Comparison of ENCODE assay signal across 21 cellular contexts in genomic region chr12:42446761-42447160, GRCh38.
A peak's percentile ranks its signal among the peaks of the same experiment; 100 is the strongest.
DNase-seq lines count a peak whose midpoint lies in the region; ATAC-seq and TF ChIP-seq lines count a peak whose summit lies in the region.
"Had no signal": no experiment of that assay in that cellular context is flagged by ENCODE, and none has a peak within 500 bp of the region (broad histone marks: within the 10 kb centered on the region; RNA-seq: fewer than 3 reads in every experiment).

No MANE protein-coding gene starts in this region.

- H3K9me3 Mint-ChIP-seq in WTC11 (peaks cover 12% of the 10 kb centered on the region), osteocyte (ENCODE audit: unreplicated experiment) (peaks cover 14% of the 10 kb centered on the region)
- peaks cover 8% of the 10 kb centered on the region for H3K9me3 Mint-ChIP-seq in activated T-cell treated with anti-CD3 and anti-CD28 coated beads, Interleukin-2, amount 50 U/mL, for 4 hours

- no peak overlapping the region for H3K4me3 ChIP-seq in HEK293 (ENCODE audit: low read depth, low read length)
- H3K4me3 ChIP-seq: coronary artery, psoas muscle, spleen, upper lobe of left lung had no signal

- H3K4me3 Mint-ChIP-seq in WTC11 (peak overlapping the region; percentile 24; the same call in 1 of the 2 replicates), osteocyte (ENCODE audit: unreplicated experiment) (no peak overlapping the region)
- H3K4me3 Mint-ChIP-seq in activated T-cell treated with anti-CD3 and anti-CD28 coated beads, Interleukin-2, amount 50 U/mL, for 4 hours: no peak overlapping the region

- DNase-seq in WTC11 (ENCODE audit: low spot score): no peak
- DNase-seq in kidney glomerular epithelial cell (lab: John Stamatoyannopoulos, UW): peak; percentile 84
- DNase-seq in osteocyte (ENCODE audit: extremely low spot score, unreplicated experiment): no peak
- no peak for DNase-seq in activated T-cell treated with anti-CD3 and anti-CD28 coated beads, Interleukin-2, amount 50 U/mL, for 4 hours
- DNase-seq: activated gamma-delta T cell; aorta; BE2C; erythroblast; KBM-7; NCI-H1105; NCI-H2171 treated with DMSO at 0.1 percent for 48 hours; psoas muscle; spleen; stimulated activated naive B cell treated with anti-CD40 and anti-IgM and Interleukin-4, amounts not matched to agents 10 μg/mL and 1 μg/mL and 100 μg/mL, for 72 hours; upper lobe of left lung had no signal

- no peaks in the 10 kb centered on the region for H3K9me3 ChIP-seq in HEK293 (ENCODE audit: control insufficient read depth, insufficient read depth, low read depth, low read length)
- H3K9me3 ChIP-seq: BE2C, psoas muscle, upper lobe of left lung had no signal

- H3K27ac Mint-ChIP-seq in WTC11 (peak overlapping the region; percentile 92), osteocyte (ENCODE audit: unreplicated experiment) (peak overlapping the region; percentile 66)
- H3K27ac Mint-ChIP-seq: stimulated activated naive B cell treated with anti-CD40 and anti-IgM and Interleukin-4, amounts not matched to agents 10 μg/mL and 1 μg/mL and 100 μg/mL, for 72 hours had no signal

- CTCF ChIA-PET in HEK293 (lab: Yijun Ruan, JAX): no interaction called here
- CTCF ChIA-PET in WTC11 (lab: Charles Lee): interaction anchor here (0.9 kb wide), 1 partner anchor 12 kb away, joined by 3 read pairs; no protein-coding TSS in a partner anchor

- peaks cover 6% of the 10 kb centered on the region for H3K4me1 ChIP-seq in HEK293 (ENCODE audit: control insufficient read depth, insufficient read depth, low read length)
- H3K4me1 ChIP-seq: BE2C had no signal

- H3K36me3 Mint-ChIP-seq in WTC11: peaks cover 47% of the 10 kb centered on the region
- H3K36me3 Mint-ChIP-seq in osteocyte (ENCODE audit: unreplicated experiment): peaks cover 43% of the 10 kb centered on the region
- peaks cover 57% of the 10 kb centered on the region for H3K36me3 Mint-ChIP-seq in activated T-cell treated with anti-CD3 and anti-CD28 coated beads, Interleukin-2, amount 50 U/mL, for 4 hours (ENCODE audit: insufficient read depth)

- ATAC-seq in WTC11 (peak; percentile 84), HG03571 (IDR thresholded peaks at IDR 0.05; ENCODE audit: unreplicated experiment) (no peak), GM21390 (IDR thresholded peaks at IDR 0.05; ENCODE audit: unreplicated experiment) (no peak), HG03025 (IDR thresholded peaks at IDR 0.05; ENCODE audit: low FRiP score, unreplicated experiment) (no peak)
- no peak for ATAC-seq in activated T-cell treated with anti-CD3 and anti-CD28 coated beads, Interleukin-2, amount 50 U/mL, for 4 hours
- ATAC-seq: psoas muscle had no signal

- H3K27ac ChIP-seq in HEK293 (ENCODE audit: extremely low read depth, low read depth, low read length): no peak overlapping the region; the same call in 1 of the 2 replicates
- H3K27ac ChIP-seq: coronary artery, psoas muscle, RWPE1, upper lobe of left lung had no signal

- H3K27me3 Mint-ChIP-seq in WTC11 (ENCODE audit: low read depth) (no peaks in the 10 kb centered on the region; the same call in 1 of the 2 replicates), osteocyte (ENCODE audit: unreplicated experiment) (no peaks in the 10 kb centered on the region)
- no peaks in the 10 kb centered on the region for H3K27me3 Mint-ChIP-seq in activated T-cell treated with anti-CD3 and anti-CD28 coated beads, Interleukin-2, amount 50 U/mL, for 4 hours (ENCODE audit: low read depth)
- H3K27me3 Mint-ChIP-seq: stimulated activated naive B cell treated with anti-CD40 and anti-IgM and Interleukin-4, amounts not matched to agents 10 μg/mL and 1 μg/mL and 100 μg/mL, for 72 hours had no signal

- TF ChIP-seq CTCF in HEK293 (tag by site-specific recombination; IDR thresholded peaks at IDR 0.05) (no peak), WTC11 (IDR thresholded peaks at IDR 0.05) (no peak), osteocyte (IDR thresholded peaks at IDR 0.05) (no peak)

- POLR2A ChIA-PET in HEK293 (lab: Yijun Ruan, JAX) (no interaction called here), WTC11 (lab: Charles Lee) (no interaction called here)

- H3K36me3 ChIP-seq in HEK293 (ENCODE audit: control insufficient read depth in 2 of 2, insufficient read depth in 1 of 2, low read length in 2 of 2): peaks cover 0 to 26% of the 10 kb centered on the region in 2 experiments; a peak in 2 of 3 replicates

- H3K4me1 Mint-ChIP-seq in WTC11 (peaks cover 93% of the 10 kb centered on the region), osteocyte (ENCODE audit: unreplicated experiment) (peaks cover 31% of the 10 kb centered on the region)
- H3K4me1 Mint-ChIP-seq in activated T-cell treated with anti-CD3 and anti-CD28 coated beads, Interleukin-2, amount 50 U/mL, for 4 hours (ENCODE audit: low read depth): no peaks in the 10 kb centered on the region

TF ChIP-seq in HEK293, 187 proteins besides CTCF, POLR2A, EP300 and RAD21 (continues in another document):
- peak; percentile 46 for TF ChIP-seq OSR2 (tag by site-specific recombination; IDR thresholded peaks at IDR 0.05)
- TF ChIP-seq GLIS2 (tag by site-specific recombination; IDR thresholded peaks at IDR 0.05): no peak
- TF ChIP-seq SETDB1 (IDR thresholded peaks at IDR 0.05; ENCODE audit: insufficient read length, low read length): peak; percentile 44
- TF ChIP-seq TRIM28 (IDR thresholded peaks at IDR 0.05; ENCODE audit: borderline replicate concordance, low read length): peak; percentile 48; the same call in 1 of the 2 replicates
- TF ChIP-seq ZNF510 (tag by site-specific recombination; IDR thresholded peaks at IDR 0.05; ENCODE audit: insufficient replicate concordance): no peak
- no peak for TF ChIP-seq HOXA7 (CRISPR knock-in tag; IDR thresholded peaks at IDR 0.05; ENCODE audit: borderline replicate concordance)
- TF ChIP-seq WT1 (tag by site-specific recombination; IDR thresholded peaks at IDR 0.05): peak; percentile 93
- TF ChIP-seq, protein P1, sequence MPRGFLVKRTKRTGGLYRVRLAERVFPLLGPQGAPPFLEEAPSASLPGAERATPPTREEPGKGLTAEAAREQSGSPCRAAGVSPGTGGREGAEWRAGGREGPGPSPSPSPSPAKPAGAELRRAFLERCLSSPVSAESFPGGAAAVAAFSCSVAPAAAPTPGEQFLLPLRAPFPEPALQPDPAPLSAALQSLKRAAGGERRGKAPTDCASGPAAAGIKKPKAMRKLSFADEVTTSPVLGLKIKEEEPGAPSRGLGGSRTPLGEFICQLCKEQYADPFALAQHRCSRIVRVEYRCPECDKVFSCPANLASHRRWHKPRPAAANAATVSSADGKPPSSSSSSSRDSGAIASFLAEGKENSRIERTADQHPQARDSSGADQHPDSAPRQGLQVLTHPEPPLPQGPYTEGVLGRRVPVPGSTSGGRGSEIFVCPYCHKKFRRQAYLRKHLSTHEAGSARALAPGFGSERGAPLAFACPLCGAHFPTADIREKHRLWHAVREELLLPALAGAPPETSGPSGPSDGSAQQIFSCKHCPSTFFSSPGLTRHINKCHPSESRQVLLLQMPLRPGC (tag by site-specific recombination; IDR thresholded peaks at IDR 0.05): peak; percentile 47; the same call in 1 of the 2 replicates

TF ChIP-seq in WTC11, 78 proteins besides CTCF, POLR2A, EP300 and RAD21:
- TF ChIP-seq, protein P2, sequence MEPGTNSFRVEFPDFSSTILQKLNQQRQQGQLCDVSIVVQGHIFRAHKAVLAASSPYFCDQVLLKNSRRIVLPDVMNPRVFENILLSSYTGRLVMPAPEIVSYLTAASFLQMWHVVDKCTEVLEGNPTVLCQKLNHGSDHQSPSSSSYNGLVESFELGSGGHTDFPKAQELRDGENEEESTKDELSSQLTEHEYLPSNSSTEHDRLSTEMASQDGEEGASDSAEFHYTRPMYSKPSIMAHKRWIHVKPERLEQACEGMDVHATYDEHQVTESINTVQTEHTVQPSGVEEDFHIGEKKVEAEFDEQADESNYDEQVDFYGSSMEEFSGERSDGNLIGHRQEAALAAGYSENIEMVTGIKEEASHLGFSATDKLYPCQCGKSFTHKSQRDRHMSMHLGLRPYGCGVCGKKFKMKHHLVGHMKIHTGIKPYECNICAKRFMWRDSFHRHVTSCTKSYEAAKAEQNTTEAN (CRISPR knock-in tag; IDR thresholded peaks at IDR 0.05): no peak
- TF ChIP-seq ATF2 (CRISPR knock-in tag; IDR thresholded peaks at IDR 0.05; ENCODE audit: borderline replicate concordance, low read depth) (no peak), ETV6 (CRISPR knock-in tag; IDR thresholded peaks at IDR 0.05) (no peak)
TF ChIP-seq in WTC11: peak in this region for 0.
